13 cellular contexts compared by ENCODE assay signal in genomic region chr17:9472541-9472940, GRCh38.
A peak's percentile ranks its signal among the peaks of the same experiment; 100 is the strongest.
DNase-seq lines count a peak whose midpoint lies in the region; ATAC-seq, FAIRE-seq and TF ChIP-seq lines count a peak whose summit lies in the region.
"Had no signal": no experiment of that assay in that cellular context is flagged by ENCODE, and none has a peak within 500 bp of the region (broad histone marks: within the 10 kb centered on the region; RNA-seq: fewer than 3 reads in every experiment).

No MANE protein-coding gene starts in this region.

- POLR2A ChIA-PET in H1 (lab: Charles Lee; ENCODE audit: partially characterized antibody), result no interaction called here
- POLR2A ChIA-PET in naive thymus-derived CD4-positive, alpha-beta T cell (lab: Charles Lee), result no interaction called here

- H3K14ac ChIP-seq in H1 (ENCODE audit: insufficient read length), result no peak overlapping the region

- no peak overlapping the region for H3K18ac ChIP-seq in H1 (ENCODE audit: extremely low read depth, low read length)

- 0 out of 2 replicates have a peak overlapping the region, but pooled peaks have one; percentile 27 for H2BK12ac ChIP-seq in H1 (ENCODE audit: low read depth, low read length)

- H3K27ac Mint-ChIP-seq in naive thymus-derived CD4-positive, alpha-beta T cell, result peak overlapping the region in 7 of 9 donors; percentile 17 to 84 (median 54)
- H3K27ac Mint-ChIP-seq: activated naive CD8-positive, alpha-beta T cell treated with anti-CD3 and anti-CD28 coated beads, Interleukin-2, amount 50 U/mL, for 24 hours had no signal

- no peak overlapping the region for H3K4me3 Mint-ChIP-seq in naive thymus-derived CD4-positive, alpha-beta T cell
- H3K4me3 Mint-ChIP-seq: activated naive CD8-positive, alpha-beta T cell treated with anti-CD3 and anti-CD28 coated beads, Interleukin-2, amount 50 U/mL, for 24 hours; stimulated activated naive CD8-positive, alpha-beta T cell treated with anti-CD3 and anti-CD28 coated beads, Interleukin-15, amount 100 ng/mL, for 72 hours had no signal

- H3K27me3 ChIP-seq in H1 (replicated peaks in 1 of 4; ENCODE audit: control insufficient read depth in 3 of 4, extremely low read depth in 1 of 4, insufficient read depth in 3 of 4, low read length in 3 of 4) (no peaks in the 10 kb centered on the region), ovary (no peaks in the 10 kb centered on the region)
- H3K27me3 ChIP-seq in naive thymus-derived CD4-positive, alpha-beta T cell (ENCODE audit: control insufficient read depth in 2 of 2, insufficient read depth in 2 of 2, low read length in 2 of 2), result no peaks in the 10 kb centered on the region

- H2BK20ac ChIP-seq in H1 (ENCODE audit: low read length), result no peak overlapping the region

- TF ChIP-seq POLR2A in H1 (IDR thresholded peaks at IDR 0.05; ENCODE audit: control extremely low read depth in 1 of 2, low read depth in 2 of 2, low read length in 2 of 2), result no peak
- no peak for TF ChIP-seq POLR2A in ovary (IDR thresholded peaks at IDR 0.05)

- H3K4ac ChIP-seq in H1 (replicated peaks; ENCODE audit: insufficient read length, low read depth, low read length), result no peak overlapping the region

- H3K27ac ChIP-seq in H1 (ENCODE audit: low read depth, low read length), result no peak overlapping the region
- H3K27ac ChIP-seq in naive thymus-derived CD4-positive, alpha-beta T cell (ENCODE audit: low read depth, low read length), result no peak overlapping the region
- no peak overlapping the region for H3K27ac ChIP-seq in ovary

- peaks cover 20 to 43% (median 38%) of the 10 kb centered on the region in 7 donors for H3K4me1 Mint-ChIP-seq in naive thymus-derived CD4-positive, alpha-beta T cell

- CTCF ChIA-PET in H1 (lab: Charles Lee; ENCODE audit: partially characterized antibody), result interaction anchor here (0.6 kb wide), 1 partner anchor 70 kb away, joined by 3 read pairs; no protein-coding TSS in a partner anchor
- CTCF ChIA-PET in naive thymus-derived CD4-positive, alpha-beta T cell (lab: Charles Lee), result no interaction called here

- no peak for TF ChIP-seq RAD21 in H1 (IDR thresholded peaks at IDR 0.05 in 1 of 2, conservative IDR thresholded peaks at IDR 0.05 in 1 of 2; ENCODE audit: low read depth in 2 of 2, low read length in 2 of 2)

- H3K23me2 ChIP-seq in H1 (ENCODE audit: low read depth, low read length), result no peaks in the 10 kb centered on the region

- no peaks in the 10 kb centered on the region for H4K20me1 ChIP-seq in H1 (replicated peaks in 1 of 2; ENCODE audit: control insufficient read depth in 1 of 2, insufficient read depth in 2 of 2, low read length in 2 of 2)

- TF ChIP-seq EP300 in H1 (IDR thresholded peaks at IDR 0.05; ENCODE audit: borderline replicate concordance in 1 of 2, low read depth in 2 of 2, low read length in 2 of 2) (no peak), ovary (IDR thresholded peaks at IDR 0.05) (no peak)

- H3K79me1 ChIP-seq in H1 (ENCODE audit: low read depth, low read length), result no peaks in the 10 kb centered on the region

- no peak overlapping the region for H3K23ac ChIP-seq in H1 (ENCODE audit: insufficient read length)

- no peak overlapping the region for H2BK120ac ChIP-seq in H1 (replicated peaks; ENCODE audit: low read depth, low read length)

- H3K4me3 ChIP-seq in AG10803 (ENCODE audit: low read length), result no peak overlapping the region
- H3K4me3 ChIP-seq in H1 (ENCODE audit: extremely low read depth in 1 of 4, insufficient read depth in 2 of 4, low read depth in 3 of 4, low read length in 4 of 4), result no peak overlapping the region
- H3K4me3 ChIP-seq in naive thymus-derived CD4-positive, alpha-beta T cell (ENCODE audit: low read length), result no peak overlapping the region
- no peak overlapping the region for H3K4me3 ChIP-seq in ovary
- H3K4me3 ChIP-seq: smooth muscle cell had no signal

- ATAC-seq in naive thymus-derived CD4-positive, alpha-beta T cell, result no peak
- ATAC-seq in left colon (no peak), GM19455 (IDR thresholded peaks at IDR 0.05; ENCODE audit: unreplicated experiment) (no peak)
- ATAC-seq: activated naive CD8-positive, alpha-beta T cell treated with anti-CD3 and anti-CD28 coated beads, Interleukin-2, amount 50 U/mL, for 24 hours had no signal

- peaks cover 0 to 30% (median 7%) of the 10 kb centered on the region in 5 donors for H3K36me3 Mint-ChIP-seq in naive thymus-derived CD4-positive, alpha-beta T cell

- TF ChIP-seq CTCF in AG10803 (conservative IDR thresholded peaks at IDR 0.05; ENCODE audit: low read length) (no peak), H1 (IDR thresholded peaks at IDR 0.05; ENCODE audit: control extremely low read depth in 1 of 3, insufficient read depth in 1 of 3, low read depth in 1 of 3, low read length in 3 of 3) (no peak), ovary (IDR thresholded peaks at IDR 0.05) (no peak)

- H4K8ac ChIP-seq in H1 (ENCODE audit: extremely low read depth, insufficient read depth, low read length), result no peak overlapping the region

- H3K9me3 Mint-ChIP-seq in naive thymus-derived CD4-positive, alpha-beta T cell, result no peaks in the 10 kb centered on the region
- H3K9me3 Mint-ChIP-seq: activated naive CD8-positive, alpha-beta T cell treated with anti-CD3 and anti-CD28 coated beads, Interleukin-2, amount 50 U/mL, for 24 hours; stimulated activated naive CD8-positive, alpha-beta T cell treated with anti-CD3 and anti-CD28 coated beads, Interleukin-15, amount 100 ng/mL, for 72 hours had no signal

- H3K27me3 Mint-ChIP-seq in naive thymus-derived CD4-positive, alpha-beta T cell, result no peaks in the 10 kb centered on the region
- H3K27me3 Mint-ChIP-seq: activated naive CD8-positive, alpha-beta T cell treated with anti-CD3 and anti-CD28 coated beads, Interleukin-2, amount 50 U/mL, for 24 hours; stimulated activated naive CD8-positive, alpha-beta T cell treated with anti-CD3 and anti-CD28 coated beads, Interleukin-15, amount 100 ng/mL, for 72 hours had no signal

- peaks cover 0 to 4% (median 1%) of the 10 kb centered on the region in 4 experiments; a peak in 2 of 7 replicates for H3K4me1 ChIP-seq in H1 (replicated peaks in 1 of 4; ENCODE audit: control insufficient read depth in 3 of 4, insufficient read depth in 4 of 4, low read length in 3 of 4)
- H3K4me1 ChIP-seq in naive thymus-derived CD4-positive, alpha-beta T cell (ENCODE audit: control insufficient read depth in 2 of 2, insufficient read depth in 2 of 2, low read length in 2 of 2), result peaks cover 12 to 23% of the 10 kb centered on the region in 2 donors
- H3K4me1 ChIP-seq in ovary (ENCODE audit: insufficient read depth), result no peaks in the 10 kb centered on the region

- H3K9me3 ChIP-seq in H1 (ENCODE audit: insufficient read depth in 2 of 2, low read depth in 1 of 2, low read length in 1 of 2), result no peaks in the 10 kb centered on the region
- H3K9me3 ChIP-seq in naive thymus-derived CD4-positive, alpha-beta T cell (ENCODE audit: control insufficient read depth in 2 of 3, low read length in 3 of 3), result no peaks in the 10 kb centered on the region
- no peaks in the 10 kb centered on the region for H3K9me3 ChIP-seq in ovary

- H3K56ac ChIP-seq in H1 (replicated peaks; ENCODE audit: insufficient read length, low read depth, low read length), result no peak overlapping the region

- H3K36me3 ChIP-seq in H1 (ENCODE audit: control insufficient read depth in 2 of 4, insufficient read depth in 4 of 4, low read length in 3 of 4) (no peaks in the 10 kb centered on the region), ovary (no peaks in the 10 kb centered on the region)
- no peaks in the 10 kb centered on the region for H3K36me3 ChIP-seq in naive thymus-derived CD4-positive, alpha-beta T cell (ENCODE audit: control insufficient read depth in 2 of 3, insufficient read depth in 3 of 3, low read length in 3 of 3)

- H2BK5ac ChIP-seq in H1 (ENCODE audit: low read depth, low read length), result no peak overlapping the region

- no peak for FAIRE-seq in H1 (lab: Jason Lieb, UNC)

- intact Hi-C loops in naive thymus-derived CD4-positive, alpha-beta T cell (cut with micrococcal nuclease), result no loop called here
- intact Hi-C loops in left colon (cut with DNase I, micrococcal nuclease) (no loop called here), ovary (cut with DNase I) (no loop called here)

- H4K91ac ChIP-seq in H1 (replicated peaks; ENCODE audit: insufficient read length, low read length), result no peak overlapping the region

- H4K5ac ChIP-seq in H1 (ENCODE audit: insufficient read length, low read depth, low read length), result no peak overlapping the region

- DNase-seq in AG10803 (ENCODE audit: low read depth) (peak; percentile 39), HK-2 (ENCODE audit: unreplicated experiment) (peak; percentile 22), H1 (ENCODE audit: low read depth in 1 of 2, low spot score in 2 of 2) (no peak), left colon (no peak), NOMO-1 treated with DMSO at 0.1 percent for 48 hours (lab: John Stamatoyannopoulos, UW; ENCODE audit: unreplicated experiment) (no peak), ovary (no peak)
- DNase-seq in naive thymus-derived CD4-positive, alpha-beta T cell, result no peak
- DNase-seq: activated CD4-positive, alpha-beta T cell treated with anti-CD3 and anti-CD28 coated beads for 4 hours; NCI-H526; stimulated activated naive CD8-positive, alpha-beta T cell treated with anti-CD3 and anti-CD28 coated beads, Interleukin-15, amount 100 ng/mL, for 72 hours had no signal

- H2AK5ac ChIP-seq in H1 (ENCODE audit: low read depth, low read length), result no peak overlapping the region

- H3K9ac ChIP-seq in H1 (replicated peaks in 1 of 4; ENCODE audit: extremely low read depth in 1 of 4, low read depth in 3 of 4, low read length in 3 of 4), result no peak overlapping the region

- no peak overlapping the region for H2BK15ac ChIP-seq in H1 (ENCODE audit: low read length)

- 100% methylated on average over 3 of the region's 3 CpGs; no CpG with 5 or more reads in 1 of the 2 experiments for WGBS in H1 (ENCODE audit: extremely low coverage in 1 of 2, insufficient coverage in 1 of 2, insufficient read length in 1 of 2, insufficient replicate concordance in 2 of 2, low coverage in 1 of 2, low lambda C conversion rate in 2 of 2, missing lambda C conversion rate in 1 of 2), 2 experiments
- 73 to 84% (median 74%) methylated on average over 3 of the region's 3 CpGs for WGBS in ovary, 3 donors

- no peaks in the 10 kb centered on the region for H3K79me2 ChIP-seq in H1 (ENCODE audit: control insufficient read depth in 1 of 2, insufficient read depth in 2 of 2, low read length in 2 of 2)

- H2AFZ ChIP-seq in H1 (ENCODE audit: low read length), result no peak overlapping the region

- H3K4me2 ChIP-seq in H1 (ENCODE audit: insufficient read depth in 1 of 2, low read depth in 2 of 2, low read length in 2 of 2), result no peak overlapping the region
- H3K4me2 ChIP-seq: smooth muscle cell had no signal

Comparison
In these comparisons a context has a peak if more than half of its experiments do, and no peak if none do; other contexts are left out.
1. DNase-seq: peak in AG10803 (single experiment) and HK-2 (single experiment); none in H1 (0 of 2), naive thymus-derived CD4-positive, alpha-beta T cell (0 of 9), left colon (0 of 2), NOMO-1 treated with DMSO at 0.1 percent for 48 hours (single experiment) and ovary (0 of 5).